ENCODE assay signal across 1 cellular context in genomic region chr10:49690673-49691356, GRCh38.
TF ChIP-seq lines count a peak whose summit lies in the region.

No MANE protein-coding gene starts in this region.

TF ChIP-seq in endothelial cell of umbilical vein, 7 proteins besides CTCF, POLR2A, EP300 and RAD21:
- peak; percentile 72 for TF ChIP-seq EZH2 (IDR thresholded peaks at IDR 0.05; ENCODE audit: borderline replicate concordance, low read depth, low read length, severe bottlenecking)
- no peak for TF ChIP-seq POLR2AphosphoS5 (IDR thresholded peaks at IDR 0.05; ENCODE audit: insufficient read depth, low read depth, low read length)
